19 cellular contexts compared by ENCODE assay signal in the genomic region with DNA sequence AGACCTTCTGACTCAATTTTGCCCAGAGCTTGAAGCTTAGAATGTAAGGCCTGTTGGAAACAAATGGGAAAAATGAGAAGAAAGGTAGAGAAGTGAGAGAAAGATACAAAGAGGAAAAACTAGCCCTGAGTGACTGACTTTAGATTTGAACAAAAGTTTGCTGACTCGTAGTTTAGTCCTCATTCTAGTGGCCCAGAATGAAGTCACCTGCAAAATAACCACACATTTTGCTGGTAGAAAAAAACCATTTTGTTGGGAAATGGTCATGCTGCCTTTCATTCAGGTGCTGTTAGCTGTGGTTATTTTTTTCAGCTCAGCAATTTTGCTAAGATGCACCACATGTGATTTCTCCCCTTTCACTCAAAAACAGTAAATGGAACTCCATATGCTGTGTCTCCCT.
DNase-seq lines count a peak whose midpoint lies in the region; ATAC-seq, FAIRE-seq and TF ChIP-seq lines count a peak whose summit lies in the region.
"Had no signal": no experiment of that assay in that cellular context is flagged by ENCODE, and none has a peak within 500 bp of the region (broad histone marks: within the 10 kb centered on the region; RNA-seq: fewer than 3 reads in every experiment).

No MANE protein-coding gene starts in this region.

- DNase-seq in A549 (ENCODE audit: low read depth in 1 of 2, low spot score in 1 of 2) (no peak), WERI-Rb-1 (no peak), suprapubic skin (ENCODE audit: low spot score in 2 of 2) (no peak), NCI-H82 treated with DMSO at 0.1 percent for 48 hours (lab: John Stamatoyannopoulos, UW; ENCODE audit: unreplicated experiment) (no peak), GM23338 (ENCODE audit: low spot score) (no peak)
- DNase-seq: 8988T; C1 segment of cervical spinal cord; Calu3; CD4-positive, alpha-beta memory T cell; COR-L47; DMS53; DMS79 treated with DMSO at 0.1 percent for 48 hours; GF-D8; GOT3; H7; HCEC 1CT had no signal

- CTCF ChIA-PET in A549 (lab: Yijun Ruan, JAX): interaction anchor here (0.7 to 1.6 kb wide), 4 partner anchors 13 to 24 kb away, joined by 3 to 5 read pairs (median 4); no protein-coding TSS in a partner anchor

- H3K4me3 ChIP-seq in A549: no peak overlapping the region
- no peak overlapping the region for H3K4me3 ChIP-seq in KMS-11 (IDR thresholded peaks at IDR 0.05; ENCODE audit: insufficient read depth, low read depth, low read length)
- no peak overlapping the region for H3K4me3 ChIP-seq in WERI-Rb-1 (ENCODE audit: low read depth, low read length)
- no peak overlapping the region for H3K4me3 ChIP-seq in suprapubic skin
- H3K4me3 ChIP-seq in GM23338: no peak overlapping the region

- no peaks in the 10 kb centered on the region for H3K27me3 Mint-ChIP-seq in GM23338 (ENCODE audit: insufficient read depth, low read depth, poor library complexity)
- H3K27me3 Mint-ChIP-seq: CD4-positive, alpha-beta memory T cell had no signal

- no peak overlapping the region for H3K9ac ChIP-seq in KMS-11

- H3K36me3 ChIP-seq in KMS-11 (ENCODE audit: insufficient read depth): peaks cover 13% of the 10 kb centered on the region; the same call in 1 of the 2 replicates
- peaks cover 58% of the 10 kb centered on the region for H3K36me3 ChIP-seq in WERI-Rb-1
- H3K36me3 ChIP-seq in suprapubic skin: peaks cover 86% of the 10 kb centered on the region
- H3K36me3 ChIP-seq in GM23338 (ENCODE audit: insufficient read depth): peaks cover 45% of the 10 kb centered on the region

- H3F3A ChIP-seq in GM23338 (replicated peaks; ENCODE audit: low read depth): no peaks in the 10 kb centered on the region

- TF ChIP-seq EP300 in A549 (IDR thresholded peaks at IDR 0.05) (no peak), suprapubic skin (IDR thresholded peaks at IDR 0.05) (no peak)

- no peak overlapping the region for H3K4me2 ChIP-seq in A549
- peak overlapping the region; percentile 85 for H3K4me2 ChIP-seq in KMS-11
- no peak overlapping the region for H3K4me2 ChIP-seq in GM23338

- H3K27ac Mint-ChIP-seq in GM23338: no peak overlapping the region

- TF ChIP-seq RAD21 in A549 (conservative IDR thresholded peaks at IDR 0.05 in 1 of 2, IDR thresholded peaks at IDR 0.05 in 1 of 2): no peak

- POLR2A ChIA-PET in A549 (lab: Yijun Ruan, JAX): interaction anchor here (0.6 kb wide), 1 partner anchor 85 kb away, joined by 3 read pairs; no protein-coding TSS in a partner anchor

- TF ChIP-seq POLR2A in A549 (IDR thresholded peaks at IDR 0.05; ENCODE audit: low read length) (no peak), suprapubic skin (IDR thresholded peaks at IDR 0.05) (no peak)

- peaks cover 6% of the 10 kb centered on the region; the same call in 1 of the 2 replicates for H4K20me1 ChIP-seq in KMS-11 (ENCODE audit: insufficient read depth)
- no peaks in the 10 kb centered on the region for H4K20me1 ChIP-seq in GM23338 (replicated peaks; ENCODE audit: insufficient read depth)

- no peaks in the 10 kb centered on the region for H3K79me2 ChIP-seq in KMS-11 (ENCODE audit: insufficient read depth, low read depth)
- no peaks in the 10 kb centered on the region for H3K79me2 ChIP-seq in GM23338 (replicated peaks; ENCODE audit: insufficient read depth)

- peaks cover 76% of the 10 kb centered on the region for H3K36me3 Mint-ChIP-seq in GM23338 (ENCODE audit: low read depth)

- H3K9me3 ChIP-seq in A549 (no peaks in the 10 kb centered on the region), WERI-Rb-1 (ENCODE audit: severe bottlenecking) (no peaks in the 10 kb centered on the region), suprapubic skin (no peaks in the 10 kb centered on the region)

- no peak for FAIRE-seq in A549 (lab: Jason Lieb, UNC)
- FAIRE-seq: GM12891, GM18507 had no signal

- no peak for ATAC-seq in A549
- no peak for ATAC-seq in GM23338

- H3K9me2 ChIP-seq in GM23338 (ENCODE audit: insufficient read depth): no peaks in the 10 kb centered on the region

- H3K9me3 Mint-ChIP-seq in GM23338: no peaks in the 10 kb centered on the region
- H3K9me3 Mint-ChIP-seq: CD4-positive, alpha-beta memory T cell had no signal

- H3K27me3 ChIP-seq in KMS-11 (ENCODE audit: insufficient read depth, low read depth) (no peaks in the 10 kb centered on the region), WERI-Rb-1 (ENCODE audit: insufficient read depth, low read depth, severe bottlenecking) (no peaks in the 10 kb centered on the region), suprapubic skin (no peaks in the 10 kb centered on the region), GM23338 (ENCODE audit: insufficient read depth) (no peaks in the 10 kb centered on the region)

- no peak overlapping the region for H3K4me3 Mint-ChIP-seq in GM23338
- H3K4me3 Mint-ChIP-seq: CD4-positive, alpha-beta memory T cell had no signal

- no peaks in the 10 kb centered on the region; the same call in 2 of the 3 replicates for H3K4me1 Mint-ChIP-seq in GM23338
- H3K4me1 Mint-ChIP-seq: CD4-positive, alpha-beta memory T cell had no signal

- H3K4me1 ChIP-seq in A549 (no peaks in the 10 kb centered on the region), KMS-11 (ENCODE audit: low read depth, poor library complexity, severe bottlenecking) (peaks cover 33% of the 10 kb centered on the region), suprapubic skin (no peaks in the 10 kb centered on the region), GM23338 (ENCODE audit: insufficient read depth) (peaks cover 1% of the 10 kb centered on the region; the same call in 1 of the 2 replicates)

- H3K27ac ChIP-seq in A549 (no peak overlapping the region), KMS-11 (peak overlapping the region; percentile 23; the same call in 1 of the 2 replicates), WERI-Rb-1 (peak overlapping the region; percentile 60), suprapubic skin (no peak overlapping the region), GM23338 (ENCODE audit: low read depth) (no peak overlapping the region)

- WGBS in A549 (ENCODE audit: missing lambda C conversion rate): 92% methylated on average over 1 of the region's 1 CpG
- 82% methylated on average over 1 of the region's 1 CpG for WGBS in suprapubic skin

- H2AFZ ChIP-seq in KMS-11 (ENCODE audit: low read depth) (no peak overlapping the region), GM23338 (no peak overlapping the region)

- TF ChIP-seq CTCF in A549 (IDR thresholded peaks at IDR 0.05) (no peak), KMS-11 (conservative IDR thresholded peaks at IDR 0.05; ENCODE audit: low read depth, low read length) (no peak), WERI-Rb-1 (IDR thresholded peaks at IDR 0.05; ENCODE audit: low read depth, low read length) (no peak), suprapubic skin (IDR thresholded peaks at IDR 0.05) (no peak), GM23338 (conservative IDR thresholded peaks at IDR 0.05; ENCODE audit: low read depth in 2 of 2) (no peak)

TF ChIP-seq in A549, 52 proteins besides CTCF, POLR2A, EP300 and RAD21:
- TF ChIP-seq KDM1A (IDR thresholded peaks at IDR 0.05; ENCODE audit: low read depth) (no peak), MAFK (IDR thresholded peaks at IDR 0.05; ENCODE audit: partially characterized antibody) (peak; percentile 53)

TF ChIP-seq in GM23338, 12 proteins besides CTCF, POLR2A, EP300 and RAD21:
- TF ChIP-seq NANOG (IDR thresholded peaks at IDR 0.05; ENCODE audit: borderline replicate concordance) (no peak), ETS1 (IDR thresholded peaks at IDR 0.05) (no peak), POLR2AphosphoS5 (IDR thresholded peaks at IDR 0.05; ENCODE audit: low read depth) (no peak)

Comparison
In these comparisons a context has a peak if more than half of its experiments do, and no peak if none do; other contexts are left out.
1. H3K27ac ChIP-seq: peak in KMS-11 (single experiment) and WERI-Rb-1 (single experiment); none in A549 (0 of 2), suprapubic skin (single experiment) and GM23338 (single experiment).